Comparison of ENCODE assay signal across 10 cellular contexts in the genomic region with DNA sequence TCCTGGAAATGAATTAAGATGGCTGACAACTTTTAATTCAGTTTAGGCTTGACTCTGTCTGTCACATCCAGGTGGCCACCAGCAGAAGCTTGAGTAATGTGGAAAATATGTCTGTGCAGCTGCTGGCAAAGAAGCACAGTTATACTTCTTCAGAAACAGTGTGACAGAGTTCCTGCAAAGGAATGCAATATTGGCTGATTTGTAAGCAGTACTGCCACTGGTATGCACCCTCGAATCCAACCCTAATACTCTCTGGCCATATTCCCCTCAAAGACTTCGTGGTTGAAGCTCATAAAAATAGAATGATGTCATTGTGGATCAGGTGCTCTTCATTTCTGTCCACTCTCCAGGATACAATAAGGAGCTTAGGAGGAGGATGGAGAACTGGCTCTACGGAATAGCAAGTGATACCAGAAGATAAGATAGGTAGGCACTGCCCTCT.
A peak's percentile ranks its signal among the peaks of the same experiment; 100 is the strongest.
DNase-seq lines count a peak whose midpoint lies in the region; ATAC-seq and TF ChIP-seq lines count a peak whose summit lies in the region.
"Had no signal": no experiment of that assay in that cellular context is flagged by ENCODE, and none has a peak within 500 bp of the region (broad histone marks: within the 10 kb centered on the region; RNA-seq: fewer than 3 reads in every experiment).

No MANE protein-coding gene starts in this region.

- H3K9me3 Mint-ChIP-seq in activated T-cell treated with anti-CD3 and anti-CD28 coated beads, Interleukin-2, amount 50 U/mL, for 24 hours: peaks cover 4% of the 10 kb centered on the region

- no peaks in the 10 kb centered on the region for H3F3A ChIP-seq in PC-3 (ENCODE audit: low read length, unreplicated experiment)

- H3K27ac ChIP-seq in PC-3 (ENCODE audit: low read length): peak overlapping the region; percentile 65

- no peaks in the 10 kb centered on the region for H3K9me2 ChIP-seq in PC-3 (replicated peaks; ENCODE audit: low read length)

- no peaks in the 10 kb centered on the region for H3K79me2 ChIP-seq in PC-3 (ENCODE audit: low read length)

- peaks cover 8% of the 10 kb centered on the region for H3K36me3 Mint-ChIP-seq in activated T-cell treated with anti-CD3 and anti-CD28 coated beads, Interleukin-2, amount 50 U/mL, for 24 hours (ENCODE audit: low read depth)

- peaks cover 40% of the 10 kb centered on the region for H3K4me1 Mint-ChIP-seq in activated T-cell treated with anti-CD3 and anti-CD28 coated beads, Interleukin-2, amount 50 U/mL, for 24 hours (ENCODE audit: low read depth)

- no TSS peak for BruUV-seq in PC-3 (replicated peaks; lab: Mats Ljungman, UMichigan)

- H3K27ac Mint-ChIP-seq in activated T-cell treated with anti-CD3 and anti-CD28 coated beads, Interleukin-2, amount 50 U/mL, for 24 hours: peak overlapping the region; percentile 92

- POLR2A ChIA-PET in PC-3 (lab: Charles Lee; ENCODE audit: unreplicated experiment): no interaction called here

- peak overlapping the region; percentile 47 for H2AFZ ChIP-seq in PC-3 (ENCODE audit: low read length)

- peaks cover 25% of the 10 kb centered on the region for H3K4me1 ChIP-seq in PC-3 (ENCODE audit: insufficient read depth, low read length)
- H3K4me1 ChIP-seq: breast epithelium had no signal

- CTCF ChIA-PET in PC-3 (lab: Charles Lee): no interaction called here

- no peaks in the 10 kb centered on the region for H3K9me3 ChIP-seq in PC-3 (ENCODE audit: low read length)
- H3K9me3 ChIP-seq: breast epithelium had no signal

- intact Hi-C loops in PC-3 (cut with micrococcal nuclease): loop anchor here (1.0 to 10.0 kb wide), 4 partner anchors 45 to 376 kb away; a partner anchor contains a TSS

- ATAC-seq in PC-3 (peak; percentile 91), HG02970 (IDR thresholded peaks at IDR 0.05; ENCODE audit: low FRiP score, unreplicated experiment) (no peak), esophagus mucosa (no peak)

- no peaks in the 10 kb centered on the region for H3K27me3 ChIP-seq in PC-3 (ENCODE audit: low read length)
- H3K27me3 ChIP-seq: breast epithelium had no signal

- no peaks in the 10 kb centered on the region for H4K20me1 ChIP-seq in PC-3 (ENCODE audit: low read length)

- H3K4me3 ChIP-seq in PC-3 (ENCODE audit: low read length) (no peak overlapping the region), fibroblast of the aortic adventitia (ENCODE audit: low read depth, low read length) (no peak overlapping the region)
- H3K4me3 ChIP-seq: breast epithelium had no signal

- no peaks in the 10 kb centered on the region for H3K36me3 ChIP-seq in PC-3 (ENCODE audit: low read depth, low read length)
- H3K36me3 ChIP-seq: breast epithelium had no signal

- H3K9ac ChIP-seq in PC-3 (ENCODE audit: low read length): no peak overlapping the region; the same call in 1 of the 2 replicates

- TF ChIP-seq CTCF in PC-3 (conservative IDR thresholded peaks at IDR 0.05; ENCODE audit: low read depth, low read length) (no peak), fibroblast of the aortic adventitia (IDR thresholded peaks at IDR 0.05; ENCODE audit: insufficient read depth, low read length) (no peak)

- DNase-seq in activated T-cell treated with anti-CD3 and anti-CD28 coated beads, Interleukin-2, amount 50 U/mL, for 24 hours: no peak
- no peak for DNase-seq in activated T-cell treated with anti-CD3 and anti-CD28 coated beads, Interleukin-2, amount 50 U/mL, for 48 hours
- DNase-seq in PC-3 (peak; percentile 82), fibroblast of the aortic adventitia (ENCODE audit: low read depth) (peak; percentile 89), stromal cell of bone marrow (ENCODE audit: low read depth) (peak; percentile 49), NCI-H2107 (lab: John Stamatoyannopoulos, UW) (no peak)
- DNase-seq: NCI-H1105 treated with DMSO at 0.1 percent for 48 hours had no signal

- no peak overlapping the region for H3K4me3 Mint-ChIP-seq in activated T-cell treated with anti-CD3 and anti-CD28 coated beads, Interleukin-2, amount 50 U/mL, for 24 hours

- H3K4me2 ChIP-seq in PC-3 (ENCODE audit: low read length): peak overlapping the region; percentile 39

- H3K27me3 Mint-ChIP-seq in activated T-cell treated with anti-CD3 and anti-CD28 coated beads, Interleukin-2, amount 50 U/mL, for 24 hours: no peaks in the 10 kb centered on the region

Comparison
In these comparisons a context has a peak if more than half of its experiments do, and no peak if none do; other contexts are left out.
1. DNase-seq: peak in PC-3 (single experiment), fibroblast of the aortic adventitia (single experiment) and stromal cell of bone marrow (single experiment); none in activated T-cell treated with anti-CD3 and anti-CD28 coated beads, Interleukin-2, amount 50 U/mL, for 24 hours (single experiment), activated T-cell treated with anti-CD3 and anti-CD28 coated beads, Interleukin-2, amount 50 U/mL, for 48 hours (0 of 2) and NCI-H2107 (single experiment).